In genomic region chr3:146125946-146126345, GRCh38 we compare ENCODE assay signal across 11 cellular contexts. TPM values are rescaled to one million over a fixed set of nuclear protein-coding genes. Genes with fewer than 3 reads are reported as not detected.
A peak's percentile ranks its signal among the peaks of the same experiment; 100 is the strongest.
DNase-seq lines count a peak whose midpoint lies in the region; FAIRE-seq and TF ChIP-seq lines count a peak whose summit lies in the region.
"Had no signal": no experiment of that assay in that cellular context is flagged by ENCODE, and none has a peak within 500 bp of the region (broad histone marks: within the 10 kb centered on the region; RNA-seq: fewer than 3 reads in every experiment).

No MANE protein-coding gene starts in this region.

- no peak for TF ChIP-seq EP300 in transverse colon (IDR thresholded peaks at IDR 0.05; ENCODE audit: low read depth)

- no peak for TF ChIP-seq POLR2A in transverse colon (IDR thresholded peaks at IDR 0.05)
- no peak for TF ChIP-seq POLR2A in testis (IDR thresholded peaks at IDR 0.05)

- in situ Hi-C loops in mammary epithelial cell (cut with MboI; ENCODE audit: low sequenced_read_pairs in 2 of 2): no loop called here
- in situ Hi-C loops in transverse colon (cut with MboI; ENCODE audit: low pct_ligation_motif_present in 1 of 4, low pct_unique_long_range_greater_than_20kb in 1 of 4, low sequenced_read_pairs in 3 of 4): no loop called here

- intact Hi-C loops in mammary epithelial cell (cut with micrococcal nuclease): loop anchor here (2.0 kb wide), 1 partner anchor 35 kb away; the partner anchor contains the start of gene PLOD2
- intact Hi-C loops in transverse colon (cut with DNase I; ENCODE audit: low total_unique reads): no loop called here
- intact Hi-C loops in testis (cut with DNase I; ENCODE audit: low total_unique reads): no loop called here

- no TSS peak for BruUV-seq in mammary epithelial cell (replicated peaks; lab: Mats Ljungman, UMichigan)

- peak; percentile 83 for FAIRE-seq in islet of Langerhans (lab: Jason Lieb, UNC)

- H3K27ac ChIP-seq in mammary epithelial cell (ENCODE audit: insufficient read depth, low read depth, low read length): no peak overlapping the region
- peak overlapping the region; percentile 8 to 50 (median 19) for H3K27ac ChIP-seq in transverse colon
- no peak overlapping the region for H3K27ac ChIP-seq in testis

- no peak overlapping the region for H3K9ac ChIP-seq in mammary epithelial cell (ENCODE audit: insufficient read depth, low read length)

- H3K9me3 ChIP-seq in mammary epithelial cell (replicated peaks; ENCODE audit: insufficient read depth, low read length) (peaks cover 2% of the 10 kb centered on the region), transverse colon (no peaks in the 10 kb centered on the region), testis (no peaks in the 10 kb centered on the region)

- dilution Hi-C loops in mammary epithelial cell (cut with HindIII; ENCODE audit: low sequenced_read_pairs): no loop called here

- H3K4me2 ChIP-seq in mammary epithelial cell (ENCODE audit: insufficient read depth, low read depth, low read length): no peak overlapping the region

- no peak for TF ChIP-seq CTCF in mammary epithelial cell (conservative IDR thresholded peaks at IDR 0.05 in 1 of 2, IDR thresholded peaks at IDR 0.05 in 1 of 2; ENCODE audit: extremely low read depth in 1 of 2, insufficient read depth in 1 of 2, low read depth in 1 of 2, low read length in 2 of 2)
- no peak for TF ChIP-seq CTCF in transverse colon (IDR thresholded peaks at IDR 0.05)
- TF ChIP-seq CTCF in testis (IDR thresholded peaks at IDR 0.05): no peak

- H3K79me2 ChIP-seq in mammary epithelial cell (ENCODE audit: insufficient read depth, low read length): peaks cover 50% of the 10 kb centered on the region

- DNase-seq in HS-27A (ENCODE audit: low read depth) (peak; percentile 68), mammary epithelial cell (peak; percentile 83), transverse colon (no peak), anterior cingulate cortex (lab: John Stamatoyannopoulos, UW) (no peak), testis (no peak), NCI-H1105 (lab: John Stamatoyannopoulos, UW) (no peak)
- no peak for DNase-seq in activated CD4-positive, alpha-beta T cell treated with anti-CD3 and anti-CD28 coated beads for 1 hour
- DNase-seq: activated CD4-positive, alpha-beta T cell treated with anti-CD3 and anti-CD28 coated beads, Interleukin-2, amount 50 U/mL, for 4 hours; left colon; MV-4-11 had no signal

- H4K20me1 ChIP-seq in mammary epithelial cell (ENCODE audit: insufficient read depth, low read length): no peaks in the 10 kb centered on the region

- no peak overlapping the region for H2AFZ ChIP-seq in mammary epithelial cell (ENCODE audit: low read depth, low read length)

- H3K4me3 ChIP-seq in mammary epithelial cell (replicated peaks in 1 of 3; ENCODE audit: insufficient read depth in 1 of 3, low read depth in 2 of 3, low read length in 3 of 3) (no peak overlapping the region), transverse colon (no peak overlapping the region), testis (no peak overlapping the region)

- no peaks in the 10 kb centered on the region for H3K27me3 ChIP-seq in mammary epithelial cell (ENCODE audit: insufficient read depth, low read length)
- no peaks in the 10 kb centered on the region for H3K27me3 ChIP-seq in transverse colon
- no peaks in the 10 kb centered on the region for H3K27me3 ChIP-seq in testis

- CTCF ChIA-PET in mammary epithelial cell (lab: Charles Lee; ENCODE audit: low non-redundant PET): no interaction called here

- H3K36me3 ChIP-seq in mammary epithelial cell (ENCODE audit: insufficient read depth, low read length) (peaks cover 14% of the 10 kb centered on the region), transverse colon (peaks cover 0 to 2% (median 0%) of the 10 kb centered on the region in 4 donors), testis (ENCODE audit: low read depth, missing control alignments) (no peaks in the 10 kb centered on the region)

- H3K4me1 ChIP-seq in mammary epithelial cell (ENCODE audit: insufficient read depth, low read length): no peaks in the 10 kb centered on the region
- peaks cover 0 to 12% (median 8%) of the 10 kb centered on the region in 4 donors for H3K4me1 ChIP-seq in transverse colon
- H3K4me1 ChIP-seq in testis: no peaks in the 10 kb centered on the region

RNA-seq across cellular contexts. Expression of gene PLOD2, which starts 35.0 kb away (rescaled TPM):
- total RNA-seq in mammary epithelial cell: 100 to 1,000 TPM in 1 of 2 donors, 10 to 100 TPM in 1; 42.1 to 112 TPM
- 19.6 TPM for polyA plus RNA-seq in mammary epithelial cell
- polyA minus RNA-seq in mammary epithelial cell: 38.8 TPM
- total RNA-seq in transverse colon: 100 to 1,000 TPM in 2 of 4 donors, 10 to 100 TPM in 2; 18.9 to 178 (median 92.0) TPM
- total RNA-seq in testis: 10 to 100 TPM; 13.4 to 20.9 TPM
- polyA plus RNA-seq in testis (ENCODE audit: insufficient read depth, low read depth, low replicate concordance): 9.9 TPM

Comparison
In these comparisons a context has a peak if more than half of its experiments do, and no peak if none do; other contexts are left out.
1. DNase-seq: peak in HS-27A (single experiment) and mammary epithelial cell (single experiment); none in transverse colon (single experiment), anterior cingulate cortex (0 of 58), activated CD4-positive, alpha-beta T cell treated with anti-CD3 and anti-CD28 coated beads for 1 hour (single experiment), testis (single experiment) and NCI-H1105 (single experiment).
2. H3K27ac ChIP-seq: peak in transverse colon (4 of 4); none in mammary epithelial cell (single experiment) and testis (0 of 2).